In genomic region chr1:30040081-30041019, GRCh38 we compare ENCODE assay signal across 17 cellular contexts.
"Had no signal": no experiment of that assay in that cellular context is flagged by ENCODE, and none has a peak within 500 bp of the region (broad histone marks: within the 10 kb centered on the region; RNA-seq: fewer than 3 reads in every experiment).

No MANE protein-coding gene starts in this region.

- H3K9me3 ChIP-seq: ovary, right lobe of liver, thoracic aorta, transverse colon had no signal

- H3K27ac Mint-ChIP-seq: dendritic cell treated with granulocyte-macrophage colony-stimulating factor and Interleukin-4, amounts not matched to agents 40 ng/mL and 50 ng/mL, for 4 days; natural killer cell had no signal

- H3K27ac ChIP-seq: foreskin keratinocyte, ovary, right lobe of liver, stomach, thoracic aorta, transverse colon had no signal

- H3K27me3 Mint-ChIP-seq: dendritic cell treated with granulocyte-macrophage colony-stimulating factor and Interleukin-4, amounts not matched to agents 40 ng/mL and 50 ng/mL, for 4 days had no signal

- H3K4me1 Mint-ChIP-seq: neural crest cell had no signal

- H3K4me3 ChIP-seq: ovary, right lobe of liver, stomach, thoracic aorta, transverse colon had no signal

- ATAC-seq: effector memory CD8-positive, alpha-beta T cell; foreskin keratinocyte; left ventricle myocardium superior; natural killer cell; right lobe of liver had no signal

- H3K4me1 ChIP-seq: foreskin keratinocyte, right lobe of liver, stomach had no signal

- DNase-seq: effector memory CD8-positive, alpha-beta T cell; foreskin keratinocyte; hippocampal formation; left colon; left ventricle myocardium superior; natural killer cell; ovary; right lobe of liver; stimulated activated CD4-positive, alpha-beta T cell treated with anti-CD3 and anti-CD28 coated beads, Interleukin-4, amount 100 ng/mL, for 24 hours; stimulated activated naive CD4-positive, alpha-beta T cell; stomach; substantia nigra; transverse colon had no signal

- H3K4me3 Mint-ChIP-seq: dendritic cell treated with granulocyte-macrophage colony-stimulating factor and Interleukin-4, amounts not matched to agents 40 ng/mL and 50 ng/mL, for 4 days; neural crest cell had no signal

- H3K36me3 ChIP-seq: ovary, right lobe of liver, stomach, thoracic aorta, transverse colon had no signal

- H3K27me3 ChIP-seq: ovary, right lobe of liver, transverse colon had no signal

- H3K9me3 Mint-ChIP-seq: central memory CD8-positive, alpha-beta T cell; dendritic cell treated with granulocyte-macrophage colony-stimulating factor and Interleukin-4, amounts not matched to agents 40 ng/mL and 50 ng/mL, for 4 days; effector memory CD8-positive, alpha-beta T cell; natural killer cell; neural crest cell had no signal

- H3K36me3 Mint-ChIP-seq: natural killer cell had no signal
